Comparison of ENCODE assay signal across 1 cellular context in genomic region chr9:90822866-90823265, GRCh38.
TF ChIP-seq lines count a peak whose summit lies in the region.

No MANE protein-coding gene starts in this region.

TF ChIP-seq in GM23338, 12 proteins besides CTCF, POLR2A, EP300 and RAD21 (continued from another document):
- TF ChIP-seq ZNF462 (CRISPR knock-in tag; IDR thresholded peaks at IDR 0.05) (no peak), ZNF114 (CRISPR knock-in tag; IDR thresholded peaks at IDR 0.05) (no peak), CREB1 (CRISPR knock-in tag; IDR thresholded peaks at IDR 0.05; ENCODE audit: low read depth) (no peak), POLR2AphosphoS5 (IDR thresholded peaks at IDR 0.05; ENCODE audit: low read depth) (no peak), ZNF331 (CRISPR knock-in tag; IDR thresholded peaks at IDR 0.05; ENCODE audit: low read depth) (no peak)
